11 cellular contexts compared by ENCODE assay signal in genomic region chr17:17792143-17792550, GRCh38. TPM values are rescaled to one million over a fixed set of nuclear protein-coding genes. Genes with fewer than 3 reads are reported as not detected.
DNase-seq lines count a peak whose midpoint lies in the region; ATAC-seq, FAIRE-seq and TF ChIP-seq lines count a peak whose summit lies in the region.
"Had no signal": no experiment of that assay in that cellular context is flagged by ENCODE, and none has a peak within 500 bp of the region (broad histone marks: within the 10 kb centered on the region; RNA-seq: fewer than 3 reads in every experiment).

No MANE protein-coding gene starts in this region.

- H3K4me1 Mint-ChIP-seq in GM23338 (peaks cover 48% of the 10 kb centered on the region), astrocyte (ENCODE audit: low read depth, unreplicated experiment) (peaks cover 15% of the 10 kb centered on the region)

- peaks cover 36 to 48% (median 41%) of the 10 kb centered on the region in 11 experiments for H3K36me3 ChIP-seq in BLaER1 treated with 17β-estradiol and CSF1 and Interleukin-3, amounts not matched to agents 10 nM and 100 nM
- no peaks in the 10 kb centered on the region for H3K36me3 ChIP-seq in GM23338 (ENCODE audit: insufficient read depth)
- no peaks in the 10 kb centered on the region for H3K36me3 ChIP-seq in astrocyte (ENCODE audit: insufficient read depth, low read length)
- peaks cover 26% of the 10 kb centered on the region for H3K36me3 ChIP-seq in muscle layer of colon (ENCODE audit: insufficient read depth, low read length)

- H2AFZ ChIP-seq in GM23338 = no peak overlapping the region
- no peak overlapping the region for H2AFZ ChIP-seq in astrocyte (ENCODE audit: low read depth, low read length)

- peak overlapping the region; percentile 48 to 89 (median 73) for H3K4me2 ChIP-seq in BLaER1 treated with 17β-estradiol and CSF1 and Interleukin-3, amounts not matched to agents 10 nM and 100 nM
- peak overlapping the region; percentile 51; the same call in 1 of the 2 replicates for H3K4me2 ChIP-seq in GM23338
- peak overlapping the region; percentile 57 for H3K4me2 ChIP-seq in astrocyte (ENCODE audit: low read length)

- DNase-seq in GM23338 (ENCODE audit: low spot score) = no peak
- no peak for DNase-seq in astrocyte (ENCODE audit: low read depth)
- DNase-seq in GM19239 (ENCODE audit: insufficient read length, low spot score) = no peak
- DNase-seq: NCI-H1048 had no signal

- H3K4me3 Mint-ChIP-seq in GM23338 = peak overlapping the region; percentile 57
- no peak overlapping the region for H3K4me3 Mint-ChIP-seq in astrocyte (ENCODE audit: unreplicated experiment)

- H3K9me3 ChIP-seq in BLaER1 treated with 17β-estradiol and CSF1 and Interleukin-3, amounts not matched to agents 10 nM and 100 nM (replicated peaks in 1 of 11) = no peaks in the 10 kb centered on the region
- no peaks in the 10 kb centered on the region for H3K9me3 ChIP-seq in astrocyte (ENCODE audit: insufficient read depth, low read depth, low read length)
- no peaks in the 10 kb centered on the region for H3K9me3 ChIP-seq in muscle layer of colon (ENCODE audit: low read length)
- H3K9me3 ChIP-seq: upper lobe of left lung had no signal

- peaks cover 24 to 95% (median 83%) of the 10 kb centered on the region in 10 experiments for H3K4me1 ChIP-seq in BLaER1 treated with 17β-estradiol and CSF1 and Interleukin-3, amounts not matched to agents 10 nM and 100 nM
- H3K4me1 ChIP-seq in GM23338 (ENCODE audit: insufficient read depth) (peaks cover 18% of the 10 kb centered on the region; the same call in 1 of the 2 replicates), astrocyte (ENCODE audit: insufficient read depth, low read length) (peaks cover 14% of the 10 kb centered on the region), muscle layer of colon (ENCODE audit: insufficient read depth, low read length) (peaks cover 45% of the 10 kb centered on the region)

- no peaks in the 10 kb centered on the region for H3K9me2 ChIP-seq in GM23338 (ENCODE audit: insufficient read depth)

- peak; percentile 5; the same call in 2 of the 3 replicates for ATAC-seq in GM23338
- no peak for ATAC-seq in HG03139 (IDR thresholded peaks at IDR 0.05; ENCODE audit: unreplicated experiment)
- no peak for ATAC-seq in HG02623 (IDR thresholded peaks at IDR 0.05; ENCODE audit: unreplicated experiment)
- no peak for ATAC-seq in GM19397 (IDR thresholded peaks at IDR 0.05; ENCODE audit: unreplicated experiment)

- no peaks in the 10 kb centered on the region for H3K79me2 ChIP-seq in GM23338 (replicated peaks; ENCODE audit: insufficient read depth)
- peaks cover 39% of the 10 kb centered on the region for H3K79me2 ChIP-seq in astrocyte (ENCODE audit: insufficient read depth, low read length)

- H4K20me1 ChIP-seq in BLaER1 treated with 17β-estradiol and CSF1 and Interleukin-3, amounts not matched to agents 10 nM and 100 nM = peaks cover 95 to 100% (median 96%) of the 10 kb centered on the region in 11 experiments
- H4K20me1 ChIP-seq in GM23338 (replicated peaks; ENCODE audit: insufficient read depth) (no peaks in the 10 kb centered on the region), astrocyte (ENCODE audit: insufficient read depth, low read length) (peaks cover 91% of the 10 kb centered on the region)

- H3K4me3 ChIP-seq in BLaER1 treated with 17β-estradiol and CSF1 and Interleukin-3, amounts not matched to agents 10 nM and 100 nM = no peak overlapping the region
- H3K4me3 ChIP-seq in GM23338 (no peak overlapping the region; the same call in 1 of the 2 replicates), astrocyte (ENCODE audit: insufficient read depth, low read depth, low read length) (no peak overlapping the region), muscle layer of colon (ENCODE audit: low read depth in 1 of 2, low read length in 2 of 2) (no peak overlapping the region)
- H3K4me3 ChIP-seq: lung, upper lobe of left lung had no signal

- no peak overlapping the region; the same call in 1 of the 2 replicates for H3K27ac Mint-ChIP-seq in GM23338
- no peak overlapping the region for H3K27ac Mint-ChIP-seq in astrocyte (ENCODE audit: unreplicated experiment)

- TF ChIP-seq CTCF in GM23338 (conservative IDR thresholded peaks at IDR 0.05; ENCODE audit: low read depth in 2 of 2) (no peak), astrocyte (IDR thresholded peaks at IDR 0.05; ENCODE audit: insufficient read depth, low read depth, low read length) (no peak)

- peak overlapping the region in 2 of 11 experiments; percentile 24 to 38; a peak in 4 of 22 replicates for H3K9ac ChIP-seq in BLaER1 treated with 17β-estradiol and CSF1 and Interleukin-3, amounts not matched to agents 10 nM and 100 nM
- H3K9ac ChIP-seq in astrocyte (ENCODE audit: low read length) (peak overlapping the region; percentile 38), muscle layer of colon (ENCODE audit: low read length) (no peak overlapping the region)

- no peak overlapping the region for H3K27ac ChIP-seq in BLaER1 treated with 17β-estradiol and CSF1 and Interleukin-3, amounts not matched to agents 10 nM and 100 nM
- H3K27ac ChIP-seq in GM23338 (ENCODE audit: low read depth) = no peak overlapping the region
- no peak overlapping the region for H3K27ac ChIP-seq in astrocyte (ENCODE audit: low read depth, low read length)
- peak overlapping the region; percentile 36 for H3K27ac ChIP-seq in muscle layer of colon (ENCODE audit: low read depth, low read length)

- H3F3A ChIP-seq in GM23338 (replicated peaks; ENCODE audit: low read depth) = no peaks in the 10 kb centered on the region

- H3K36me3 Mint-ChIP-seq in GM23338 (ENCODE audit: low read depth) (no peaks in the 10 kb centered on the region), astrocyte (ENCODE audit: low read depth, unreplicated experiment) (peaks cover 7% of the 10 kb centered on the region)

- no peaks in the 10 kb centered on the region; the same call in 2 of the 3 replicates for H3K9me3 Mint-ChIP-seq in GM23338
- H3K9me3 Mint-ChIP-seq in astrocyte (ENCODE audit: unreplicated experiment) = no peaks in the 10 kb centered on the region

- peaks cover 35% of the 10 kb centered on the region for H3K27me3 Mint-ChIP-seq in GM23338 (ENCODE audit: insufficient read depth, low read depth, poor library complexity)
- no peaks in the 10 kb centered on the region for H3K27me3 Mint-ChIP-seq in astrocyte (ENCODE audit: low read depth, unreplicated experiment)

- FAIRE-seq in astrocyte (lab: Jason Lieb, UNC) = no peak
- FAIRE-seq in GM19239 (lab: Jason Lieb, UNC) = no peak

- H3K27me3 ChIP-seq in BLaER1 treated with 17β-estradiol and CSF1 and Interleukin-3, amounts not matched to agents 10 nM and 100 nM = no peaks in the 10 kb centered on the region
- peaks cover 23% of the 10 kb centered on the region; the same call in 1 of the 2 replicates for H3K27me3 ChIP-seq in GM23338 (ENCODE audit: insufficient read depth)
- no peaks in the 10 kb centered on the region for H3K27me3 ChIP-seq in astrocyte (ENCODE audit: insufficient read depth, low read length)
- H3K27me3 ChIP-seq in muscle layer of colon (ENCODE audit: control insufficient read depth in 1 of 2, insufficient read depth in 2 of 2, low read length in 2 of 2) = no peaks in the 10 kb centered on the region
- H3K27me3 ChIP-seq: upper lobe of left lung had no signal

TF ChIP-seq in GM23338, 12 proteins besides CTCF, POLR2A, EP300 and RAD21:
- no peak for TF ChIP-seq EZH2 (IDR thresholded peaks at IDR 0.05; ENCODE audit: low read depth, unreplicated experiment)

RNA-seq across cellular contexts. Expression of gene SREBF1, which starts 44.6 kb away (rescaled TPM):
- total RNA-seq in GM23338 (2014; rRNA removed; shearing (Covaris generic)) = 77.7 and 85.3 TPM in 2 replicates
- polyA plus RNA-seq in GM23338 (2016; fragmentation: Nextera tagmentation; extraction: Ambion mirVana) = 39.6 and 43.7 TPM in 2 replicates
- 59.2 and 65.6 TPM in 2 replicates for total RNA-seq in astrocyte
